Comparison of ENCODE assay signal across 8 cellular contexts in genomic region chr20:41316009-41316408, GRCh38. TPM values are rescaled to one million over a fixed set of nuclear protein-coding genes. Genes with fewer than 3 reads are reported as not detected.
DNase-seq lines count a peak whose midpoint lies in the region; ATAC-seq and TF ChIP-seq lines count a peak whose summit lies in the region.

No MANE protein-coding gene starts in this region.

- in situ Hi-C loops in ACHN (cut with HindIII; ENCODE audit: low pct_ligation_motif_present, low pct_unique_long_range_greater_than_20kb, low sequenced_read_pairs): no loop called here

- H3K27me3 ChIP-seq in naive thymus-derived CD4-positive, alpha-beta T cell (ENCODE audit: control insufficient read depth in 2 of 2, insufficient read depth in 2 of 2, low read length in 2 of 2): no peaks in the 10 kb centered on the region

- peak overlapping the region; percentile 78 for H3K4me3 ChIP-seq in LNCaP clone FGC (ENCODE audit: low read depth, low read length)
- H3K4me3 ChIP-seq in naive thymus-derived CD4-positive, alpha-beta T cell (ENCODE audit: low read length): no peak overlapping the region

- H3K27ac ChIP-seq in naive thymus-derived CD4-positive, alpha-beta T cell (ENCODE audit: low read depth, low read length): no peak overlapping the region

- H3K36me3 ChIP-seq in naive thymus-derived CD4-positive, alpha-beta T cell (ENCODE audit: control insufficient read depth in 2 of 3, insufficient read depth in 3 of 3, low read length in 3 of 3): no peaks in the 10 kb centered on the region

- no peaks in the 10 kb centered on the region for H3K9me3 Mint-ChIP-seq in chondrocyte (ENCODE audit: low read depth)
- no peaks in the 10 kb centered on the region for H3K9me3 Mint-ChIP-seq in naive thymus-derived CD4-positive, alpha-beta T cell

- CTCF ChIA-PET in naive thymus-derived CD4-positive, alpha-beta T cell (lab: Charles Lee): no interaction called here

- H3K36me3 Mint-ChIP-seq in chondrocyte (ENCODE audit: low read depth): no peaks in the 10 kb centered on the region
- H3K36me3 Mint-ChIP-seq in naive thymus-derived CD4-positive, alpha-beta T cell: no peaks in the 10 kb centered on the region

- H3K27ac Mint-ChIP-seq in chondrocyte (ENCODE audit: unreplicated experiment): peak overlapping the region; percentile 88
- peak overlapping the region in 8 of 9 donors; percentile 29 to 87 (median 72) for H3K27ac Mint-ChIP-seq in naive thymus-derived CD4-positive, alpha-beta T cell

- intact Hi-C loops in naive thymus-derived CD4-positive, alpha-beta T cell (cut with micrococcal nuclease): loop anchor here (2.0 to 5.0 kb wide), 5 partner anchors 84 to 377 kb away; no protein-coding TSS in a partner anchor

- DNase-seq in ACHN (peak; percentile 57), LNCaP clone FGC (ENCODE audit: low read depth) (no peak), chondrocyte (ENCODE audit: low spot score) (no peak), DMS153 treated with DMSO at 0.1 percent for 48 hours (lab: John Stamatoyannopoulos, UW; ENCODE audit: unreplicated experiment) (no peak)
- no peak for DNase-seq in naive thymus-derived CD4-positive, alpha-beta T cell

- no peaks in the 10 kb centered on the region for H3K9me3 ChIP-seq in naive thymus-derived CD4-positive, alpha-beta T cell (ENCODE audit: control insufficient read depth in 2 of 3, low read length in 3 of 3)

- peaks cover 44% of the 10 kb centered on the region for H3K4me1 Mint-ChIP-seq in chondrocyte (ENCODE audit: low read depth)
- H3K4me1 Mint-ChIP-seq in naive thymus-derived CD4-positive, alpha-beta T cell: peaks cover 13 to 34% (median 28%) of the 10 kb centered on the region in 7 donors

- no peak for TF ChIP-seq CTCF in LNCaP clone FGC (IDR thresholded peaks at IDR 0.05; ENCODE audit: control insufficient read depth, extremely low read depth, insufficient read depth)
- no peak for TF ChIP-seq CTCF in chondrocyte (IDR thresholded peaks at IDR 0.05)

- H3K27me3 Mint-ChIP-seq in chondrocyte (ENCODE audit: low read depth): no peaks in the 10 kb centered on the region
- peaks cover 0 to 7% (median 0%) of the 10 kb centered on the region in 5 donors for H3K27me3 Mint-ChIP-seq in naive thymus-derived CD4-positive, alpha-beta T cell

- no peaks in the 10 kb centered on the region for H3K4me1 ChIP-seq in naive thymus-derived CD4-positive, alpha-beta T cell (ENCODE audit: control insufficient read depth in 2 of 2, insufficient read depth in 2 of 2, low read length in 2 of 2)

- POLR2A ChIA-PET in naive thymus-derived CD4-positive, alpha-beta T cell (lab: Charles Lee): interaction anchor here (0.6 kb wide), 1 partner anchor 158 kb away, joined by 3 read pairs; no protein-coding TSS in a partner anchor

- H3K4me3 Mint-ChIP-seq in chondrocyte (ENCODE audit: unreplicated experiment): peak overlapping the region; percentile 82
- peak overlapping the region; percentile 67 to 92 (median 84) for H3K4me3 Mint-ChIP-seq in naive thymus-derived CD4-positive, alpha-beta T cell

- no peak for ATAC-seq in naive thymus-derived CD4-positive, alpha-beta T cell
- ATAC-seq in HG02852 (IDR thresholded peaks at IDR 0.05; ENCODE audit: unreplicated experiment) (no peak), HG03135 (IDR thresholded peaks at IDR 0.05; ENCODE audit: unreplicated experiment) (no peak), HG03139 (IDR thresholded peaks at IDR 0.05; ENCODE audit: unreplicated experiment) (no peak)

RNA-seq across cellular contexts. Expression of gene ZHX3, which starts 1.5 kb away (rescaled TPM):
- total RNA-seq in chondrocyte: 52.6 to 55.5 TPM (median 52.9 TPM) in 3 replicates
- 10 to 100 TPM in 2 of 5 experiments, 1 to 10 TPM in 3; 7.9 to 12.8 (median 9.8) TPM for total RNA-seq in naive thymus-derived CD4-positive, alpha-beta T cell
- 1 to 10 TPM; 6.6 to 6.9 TPM for polyA plus RNA-seq in naive thymus-derived CD4-positive, alpha-beta T cell

RNA-seq across cellular contexts. Expression of gene LPIN3, which starts 24.6 kb away (rescaled TPM):
- 3.3 to 5.1 TPM (median 3.5 TPM) in 3 replicates for total RNA-seq in chondrocyte
- total RNA-seq in naive thymus-derived CD4-positive, alpha-beta T cell: 1 to 10 TPM in 2 of 5 experiments, under 1 TPM in 3; 0.37 to 3.0 (median 0.84) TPM
- under 1 TPM in 1 of 2 donors, not detected in 1; 0.10 TPM for polyA plus RNA-seq in naive thymus-derived CD4-positive, alpha-beta T cell

RNA-seq across cellular contexts. Expression of gene EMILIN3, which starts 50.6 kb away (rescaled TPM):
- total RNA-seq in chondrocyte: 0.46 to 1.2 TPM (median 0.47 TPM) in 3 replicates
- under 1 TPM in 1 of 5 experiments, not detected in 4; 0.19 TPM for total RNA-seq in naive thymus-derived CD4-positive, alpha-beta T cell
- not detected for polyA plus RNA-seq in naive thymus-derived CD4-positive, alpha-beta T cell
